In genomic region chr2:131724019-131724418, GRCh38 we compare ENCODE assay signal across 1 cellular context.
TF ChIP-seq lines count a peak whose summit lies in the region.

No MANE protein-coding gene starts in this region.

TF ChIP-seq in SK-N-SH, 30 proteins besides CTCF, POLR2A, EP300 and RAD21 (continued from another document):
- TF ChIP-seq MAX (IDR thresholded peaks at IDR 0.05; ENCODE audit: low read depth) = no peak
- no peak for TF ChIP-seq ZBTB33 (IDR thresholded peaks at IDR 0.05; ENCODE audit: borderline replicate concordance, low read depth)
- TF ChIP-seq USF1 (IDR thresholded peaks at IDR 0.05; ENCODE audit: borderline replicate concordance, low read depth) = no peak
